9 cellular contexts compared by ENCODE assay signal in the genomic region with DNA sequence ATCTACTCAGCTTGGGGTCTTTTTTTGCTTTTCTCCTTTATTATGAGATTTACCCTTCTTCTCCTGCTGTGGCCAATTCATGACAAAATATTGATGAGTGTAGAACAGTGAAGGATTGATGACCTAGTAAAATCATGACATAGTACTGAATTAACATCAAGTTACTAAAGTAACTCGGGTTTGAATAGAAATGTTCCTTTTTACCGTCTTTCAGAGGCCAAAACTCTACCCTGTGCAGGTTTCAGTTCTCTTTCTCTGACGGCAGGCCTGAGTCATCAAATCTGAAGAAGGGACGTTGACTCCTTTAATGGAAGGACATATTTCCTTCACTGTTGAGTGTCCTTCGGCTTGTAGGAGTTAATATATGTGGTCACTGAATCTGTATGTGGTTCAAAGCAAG.
DNase-seq lines count a peak whose midpoint lies in the region; ATAC-seq and TF ChIP-seq lines count a peak whose summit lies in the region.
"Had no signal": no experiment of that assay in that cellular context is flagged by ENCODE, and none has a peak within 500 bp of the region (broad histone marks: within the 10 kb centered on the region; RNA-seq: fewer than 3 reads in every experiment).

No MANE protein-coding gene starts in this region.

- H3K4me3 Mint-ChIP-seq in CD8-positive, alpha-beta T cell = no peak overlapping the region
- H3K4me3 Mint-ChIP-seq in activated naive CD8-positive, alpha-beta T cell treated with anti-CD3 and anti-CD28 coated beads, Interleukin-2, amount 50 U/mL, for 24 hours = no peak overlapping the region
- no peak overlapping the region for H3K4me3 Mint-ChIP-seq in effector memory CD8-positive, alpha-beta T cell

- TF ChIP-seq CTCF in CD8-positive, alpha-beta T cell (IDR thresholded peaks at IDR 0.05) = no peak
- no peak for TF ChIP-seq CTCF in breast epithelium (IDR thresholded peaks at IDR 0.05)

- H3K27ac ChIP-seq in CD8-positive, alpha-beta T cell (ENCODE audit: low read depth, low read length) = no peak overlapping the region
- no peak overlapping the region for H3K27ac ChIP-seq in breast epithelium

- peak overlapping the region; percentile 72 for H3K27ac Mint-ChIP-seq in CD8-positive, alpha-beta T cell
- peak overlapping the region; percentile 74 for H3K27ac Mint-ChIP-seq in activated naive CD8-positive, alpha-beta T cell treated with anti-CD3 and anti-CD28 coated beads, Interleukin-2, amount 50 U/mL, for 24 hours
- no peak overlapping the region for H3K27ac Mint-ChIP-seq in effector memory CD8-positive, alpha-beta T cell

- no peak for TF ChIP-seq POLR2A in breast epithelium (IDR thresholded peaks at IDR 0.05)

- ATAC-seq in CD8-positive, alpha-beta T cell = no peak
- peak; percentile 92 for ATAC-seq in GM19438 (IDR thresholded peaks at IDR 0.05; ENCODE audit: low read depth, unreplicated experiment)
- peak; percentile 91 for ATAC-seq in HG03103 (IDR thresholded peaks at IDR 0.05; ENCODE audit: low read depth, unreplicated experiment)
- ATAC-seq in activated naive CD8-positive, alpha-beta T cell treated with anti-CD3 and anti-CD28 coated beads, Interleukin-2, amount 50 U/mL, for 24 hours = peak; percentile 57
- ATAC-seq in effector memory CD8-positive, alpha-beta T cell (replicated peaks) = no peak

- DNase-seq in CD8-positive, alpha-beta T cell = no peak
- DNase-seq in activated naive CD8-positive, alpha-beta T cell treated with anti-CD3 and anti-CD28 coated beads, Interleukin-2, amount 50 U/mL, for 24 hours = no peak
- DNase-seq in breast epithelium (ENCODE audit: low spot score in 2 of 2) = no peak
- DNase-seq in H4 (ENCODE audit: low spot score) = no peak
- no peak for DNase-seq in effector memory CD8-positive, alpha-beta T cell
- DNase-seq in AG08396 (ENCODE audit: low spot score) = no peak
- DNase-seq: effector CD8-positive, alpha-beta T cell had no signal

- H3K9me3 ChIP-seq in CD8-positive, alpha-beta T cell (ENCODE audit: low read length) = no peaks in the 10 kb centered on the region
- H3K9me3 ChIP-seq in breast epithelium = no peaks in the 10 kb centered on the region

- CTCF ChIA-PET in CD8-positive, alpha-beta T cell (lab: Charles Lee) = no interaction called here

- peaks cover 14% of the 10 kb centered on the region for H3K4me1 Mint-ChIP-seq in CD8-positive, alpha-beta T cell (ENCODE audit: low read depth)
- peaks cover 13% of the 10 kb centered on the region for H3K4me1 Mint-ChIP-seq in activated naive CD8-positive, alpha-beta T cell treated with anti-CD3 and anti-CD28 coated beads, Interleukin-2, amount 50 U/mL, for 24 hours
- peaks cover 0 to 5% of the 10 kb centered on the region in 2 donors for H3K4me1 Mint-ChIP-seq in effector memory CD8-positive, alpha-beta T cell (ENCODE audit: low read depth in 2 of 2)

- H3K27me3 Mint-ChIP-seq in CD8-positive, alpha-beta T cell (ENCODE audit: low read depth) = no peaks in the 10 kb centered on the region
- H3K27me3 Mint-ChIP-seq in activated naive CD8-positive, alpha-beta T cell treated with anti-CD3 and anti-CD28 coated beads, Interleukin-2, amount 50 U/mL, for 24 hours = no peaks in the 10 kb centered on the region
- H3K27me3 Mint-ChIP-seq in effector memory CD8-positive, alpha-beta T cell = no peaks in the 10 kb centered on the region

- no peak overlapping the region for H3K4me3 ChIP-seq in CD8-positive, alpha-beta T cell (ENCODE audit: low read depth, low read length)
- no peak overlapping the region for H3K4me3 ChIP-seq in breast epithelium

- H3K36me3 ChIP-seq in CD8-positive, alpha-beta T cell (ENCODE audit: insufficient read depth, low read length) = peaks cover 23% of the 10 kb centered on the region
- no peaks in the 10 kb centered on the region for H3K36me3 ChIP-seq in breast epithelium

- intact Hi-C loops in CD8-positive, alpha-beta T cell (cut with DNase I, micrococcal nuclease) = no loop called here
- intact Hi-C loops in breast epithelium (cut with DNase I; ENCODE audit: low total_unique reads) = no loop called here

- no peaks in the 10 kb centered on the region for H3K9me3 Mint-ChIP-seq in CD8-positive, alpha-beta T cell
- H3K9me3 Mint-ChIP-seq in activated naive CD8-positive, alpha-beta T cell treated with anti-CD3 and anti-CD28 coated beads, Interleukin-2, amount 50 U/mL, for 24 hours = no peaks in the 10 kb centered on the region
- H3K9me3 Mint-ChIP-seq in effector memory CD8-positive, alpha-beta T cell = no peaks in the 10 kb centered on the region

- POLR2A ChIA-PET in CD8-positive, alpha-beta T cell (lab: Charles Lee) = no interaction called here

- H3K4me1 ChIP-seq in CD8-positive, alpha-beta T cell (ENCODE audit: insufficient read depth, low read length) = no peaks in the 10 kb centered on the region
- no peaks in the 10 kb centered on the region for H3K4me1 ChIP-seq in breast epithelium

- H3K36me3 Mint-ChIP-seq in CD8-positive, alpha-beta T cell = peaks cover 83% of the 10 kb centered on the region
- H3K36me3 Mint-ChIP-seq in activated naive CD8-positive, alpha-beta T cell treated with anti-CD3 and anti-CD28 coated beads, Interleukin-2, amount 50 U/mL, for 24 hours (ENCODE audit: low read depth) = peaks cover 66% of the 10 kb centered on the region
- peaks cover 49% of the 10 kb centered on the region for H3K36me3 Mint-ChIP-seq in effector memory CD8-positive, alpha-beta T cell (ENCODE audit: insufficient read depth)

- H3K27me3 ChIP-seq in CD8-positive, alpha-beta T cell (ENCODE audit: insufficient read depth, low read length) = no peaks in the 10 kb centered on the region
- H3K27me3 ChIP-seq in breast epithelium = no peaks in the 10 kb centered on the region

Comparison
In these comparisons a context has a peak if more than half of its experiments do, and no peak if none do; other contexts are left out.
1. ATAC-seq: peak in GM19438 (single experiment), HG03103 (single experiment) and activated naive CD8-positive, alpha-beta T cell treated with anti-CD3 and anti-CD28 coated beads, Interleukin-2, amount 50 U/mL, for 24 hours (single experiment); none in CD8-positive, alpha-beta T cell (single experiment) and effector memory CD8-positive, alpha-beta T cell (single experiment).
2. H3K27ac Mint-ChIP-seq: peak in CD8-positive, alpha-beta T cell (single experiment) and activated naive CD8-positive, alpha-beta T cell treated with anti-CD3 and anti-CD28 coated beads, Interleukin-2, amount 50 U/mL, for 24 hours (single experiment); none in effector memory CD8-positive, alpha-beta T cell (0 of 2).